1 cellular context compared by ENCODE assay signal in genomic region chr6:27178860-27179259, GRCh38.
TF ChIP-seq lines count a peak whose summit lies in the region.

No MANE protein-coding gene starts in this region.

TF ChIP-seq in SK-N-SH, 30 proteins besides CTCF, POLR2A, EP300 and RAD21 (continued from another document):
- TF ChIP-seq ZBTB33 (IDR thresholded peaks at IDR 0.05; ENCODE audit: borderline replicate concordance, low read depth) = no peak
